24 cellular contexts compared by ENCODE assay signal in the genomic region with DNA sequence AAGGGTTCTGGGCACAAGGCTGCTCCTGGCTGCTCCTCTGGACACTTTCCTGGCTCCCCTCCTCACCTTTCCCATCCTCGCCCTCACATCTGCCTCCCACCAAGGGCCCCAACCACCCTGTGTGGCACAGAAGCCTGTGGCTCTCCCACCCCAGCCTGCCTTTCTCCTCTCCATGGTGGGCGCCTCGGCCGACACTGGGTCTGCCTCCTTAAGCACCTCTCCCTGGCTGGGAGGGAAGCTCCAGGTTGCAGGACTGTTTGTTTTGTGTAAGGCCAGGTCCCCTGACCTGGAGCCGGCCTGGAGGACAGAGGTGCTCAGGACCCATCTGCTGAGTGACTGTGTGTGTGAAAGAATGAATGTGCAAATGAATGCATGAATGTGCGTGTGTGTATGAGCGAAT. TPM values are rescaled to one million over a fixed set of nuclear protein-coding genes. Genes with fewer than 3 reads are reported as not detected.
DNase-seq lines count a peak whose midpoint lies in the region; ATAC-seq, FAIRE-seq and TF ChIP-seq lines count a peak whose summit lies in the region.
"Had no signal": no experiment of that assay in that cellular context is flagged by ENCODE, and none has a peak within 500 bp of the region (broad histone marks: within the 10 kb centered on the region; RNA-seq: fewer than 3 reads in every experiment).

No MANE protein-coding gene starts in this region.

- H3K23me2 ChIP-seq in H1 (ENCODE audit: low read depth, low read length): peaks cover 5% of the 10 kb centered on the region

- peaks cover 0 to 11% of the 10 kb centered on the region in 2 experiments for H4K20me1 ChIP-seq in H1 (replicated peaks in 1 of 2; ENCODE audit: control insufficient read depth in 1 of 2, insufficient read depth in 2 of 2, low read length in 2 of 2)

- H3K36me3 ChIP-seq in heart right ventricle (no peaks in the 10 kb centered on the region), H1 (ENCODE audit: control insufficient read depth in 2 of 4, insufficient read depth in 4 of 4, low read length in 3 of 4) (no peaks in the 10 kb centered on the region; a peak in 1 of 8 replicates), neuronal stem cell (replicated peaks in 1 of 2; ENCODE audit: control insufficient read depth in 2 of 2, insufficient read depth in 2 of 2, low read length in 2 of 2) (peaks cover 0 to 4% of the 10 kb centered on the region in 2 donors), mesenchymal stem cell (ENCODE audit: control insufficient read depth in 1 of 2, insufficient read depth in 2 of 2, low read depth in 1 of 2, low read length in 2 of 2) (peaks cover 0 to 33% of the 10 kb centered on the region in 2 experiments)
- H3K36me3 ChIP-seq: BE2C had no signal

- WGBS in heart right ventricle, 2 donors: 96 to 97% methylated on average over 7 of the region's 7 CpGs
- WGBS in H1 (ENCODE audit: extremely low coverage in 1 of 2, insufficient coverage in 1 of 2, insufficient read length in 1 of 2, insufficient replicate concordance in 2 of 2, low coverage in 1 of 2, low lambda C conversion rate in 2 of 2, missing lambda C conversion rate in 1 of 2), 2 experiments: 89% methylated on average over 7 of the region's 7 CpGs; no CpG with 5 or more reads in 1 of the 2 experiments
- WGBS in neuronal stem cell (ENCODE audit: extremely low coverage in 2 of 2, insufficient read length in 2 of 2, insufficient replicate concordance in 1 of 2), 2 donors: no CpG with 5 or more reads among the region's 7 CpGs
- WGBS in mesenchymal stem cell: 94% methylated on average over 7 of the region's 7 CpGs

- POLR2A ChIA-PET in H1 (lab: Charles Lee; ENCODE audit: partially characterized antibody): no interaction called here

- TF ChIP-seq RAD21 in H1 (IDR thresholded peaks at IDR 0.05 in 1 of 2, conservative IDR thresholded peaks at IDR 0.05 in 1 of 2; ENCODE audit: low read depth in 2 of 2, low read length in 2 of 2): no peak

- H2BK15ac ChIP-seq in H1 (ENCODE audit: low read length): no peak overlapping the region
- no peak overlapping the region for H2BK15ac ChIP-seq in neuronal stem cell (ENCODE audit: low read length)
- no peak overlapping the region for H2BK15ac ChIP-seq in mesenchymal stem cell (ENCODE audit: low read depth, poor library complexity, severe bottlenecking)

- CTCF ChIA-PET in H1 (lab: Charles Lee; ENCODE audit: partially characterized antibody): no interaction called here

- no peak for TF ChIP-seq POLR2A in H1 (IDR thresholded peaks at IDR 0.05; ENCODE audit: control extremely low read depth in 1 of 2, low read depth in 2 of 2, low read length in 2 of 2)

- FAIRE-seq in H1 (lab: Jason Lieb, UNC): no peak
- FAIRE-seq: A549, GM18507 had no signal

- H3K9me3 ChIP-seq in heart right ventricle (no peaks in the 10 kb centered on the region), H1 (ENCODE audit: insufficient read depth in 2 of 2, low read depth in 1 of 2, low read length in 1 of 2) (peaks cover 0 to 4% of the 10 kb centered on the region in 2 experiments; a peak in 2 of 4 replicates), neuronal stem cell (replicated peaks in 1 of 2; ENCODE audit: control insufficient read depth in 2 of 2, insufficient read depth in 1 of 2, low read depth in 1 of 2, low read length in 2 of 2) (peaks cover 0 to 2% of the 10 kb centered on the region in 2 donors), mesenchymal stem cell (ENCODE audit: control insufficient read depth, low read length) (no peaks in the 10 kb centered on the region)
- H3K9me3 ChIP-seq: A549, BE2C had no signal

- H2AK5ac ChIP-seq in H1 (ENCODE audit: low read depth, low read length): no peak overlapping the region
- peak overlapping the region; percentile 87 for H2AK5ac ChIP-seq in neuronal stem cell (ENCODE audit: low read depth, low read length)
- no peak overlapping the region for H2AK5ac ChIP-seq in mesenchymal stem cell (ENCODE audit: low read length, severe bottlenecking)

- ATAC-seq in left cardiac atrium: no peak
- no peak for ATAC-seq in heart right ventricle
- ATAC-seq: A549, GM23338 had no signal

- H3K14ac ChIP-seq in H1 (ENCODE audit: insufficient read length): no peak overlapping the region
- H3K14ac ChIP-seq in neuronal stem cell (ENCODE audit: low read length): peak overlapping the region; percentile 64
- H3K14ac ChIP-seq in mesenchymal stem cell (ENCODE audit: low read length in 2 of 2): no peak overlapping the region

- H3K79me1 ChIP-seq in H1 (ENCODE audit: low read depth, low read length) (no peaks in the 10 kb centered on the region), neuronal stem cell (ENCODE audit: low read depth, low read length) (peaks cover 4% of the 10 kb centered on the region), mesenchymal stem cell (replicated peaks; ENCODE audit: low read length, poor library complexity, severe bottlenecking) (peaks cover 4% of the 10 kb centered on the region)

- H2BK5ac ChIP-seq in H1 (ENCODE audit: low read depth, low read length) (no peak overlapping the region), neuronal stem cell (ENCODE audit: low read length) (no peak overlapping the region), mesenchymal stem cell (ENCODE audit: low read depth, low read length, poor library complexity, severe bottlenecking) (no peak overlapping the region)

- H2BK20ac ChIP-seq in H1 (ENCODE audit: low read length): no peak overlapping the region

- DNase-seq in left cardiac atrium (peak; percentile 15), heart right ventricle (no peak), H1 (ENCODE audit: low read depth in 1 of 2, low spot score in 2 of 2) (no peak), neuronal stem cell (ENCODE audit: low spot score) (no peak), mesenchymal stem cell (no peak)
- no peak for DNase-seq in activated CD4-positive, alpha-beta T cell treated with anti-CD3 and anti-CD28 coated beads for 1 hour
- DNase-seq: 8988T; ACHN; AML-193; BE2C; CD4-positive, alpha-beta T cell; CD8-positive, alpha-beta memory T cell; DMS53; DMS79 treated with DMSO at 0.1 percent for 48 hours; GF-D8; H7; HCEC 1CT had no signal

- H3K23ac ChIP-seq in H1 (ENCODE audit: insufficient read length) (no peak overlapping the region), neuronal stem cell (ENCODE audit: low read depth, low read length, poor library complexity) (no peak overlapping the region), mesenchymal stem cell (ENCODE audit: low read length in 2 of 2) (no peak overlapping the region)

- H3K18ac ChIP-seq in H1 (ENCODE audit: extremely low read depth, low read length) (no peak overlapping the region), neuronal stem cell (ENCODE audit: low read length) (no peak overlapping the region), mesenchymal stem cell (ENCODE audit: low read depth in 1 of 2, low read length in 2 of 2) (no peak overlapping the region)

- H3K4me1 ChIP-seq in heart right ventricle (no peaks in the 10 kb centered on the region), H1 (replicated peaks in 1 of 4; ENCODE audit: control insufficient read depth in 3 of 4, insufficient read depth in 4 of 4, low read length in 3 of 4) (peaks cover 0 to 2% (median 0%) of the 10 kb centered on the region in 4 experiments; a peak in 1 of 7 replicates), neuronal stem cell (ENCODE audit: control insufficient read depth in 2 of 2, insufficient read depth in 1 of 2, low read depth in 1 of 2, low read length in 2 of 2) (peaks cover 0 to 10% of the 10 kb centered on the region in 2 donors), mesenchymal stem cell (ENCODE audit: control insufficient read depth, insufficient read depth, low read depth, low read length) (peaks cover 16% of the 10 kb centered on the region)
- H3K4me1 ChIP-seq: A549, BE2C had no signal

- intact Hi-C loops in left cardiac atrium (cut with DNase I): no loop called here
- intact Hi-C loops in heart right ventricle (cut with DNase I): no loop called here

- TF ChIP-seq CTCF in heart right ventricle (IDR thresholded peaks at IDR 0.05) (no peak), H1 (IDR thresholded peaks at IDR 0.05; ENCODE audit: control extremely low read depth in 1 of 3, insufficient read depth in 1 of 3, low read depth in 1 of 3, low read length in 3 of 3) (no peak)

- H3K9ac ChIP-seq in H1 (replicated peaks in 1 of 4; ENCODE audit: extremely low read depth in 1 of 4, low read depth in 3 of 4, low read length in 3 of 4): no peak overlapping the region
- no peak overlapping the region for H3K9ac ChIP-seq in neuronal stem cell (ENCODE audit: low read depth, low read length, poor library complexity)
- no peak overlapping the region for H3K9ac ChIP-seq in mesenchymal stem cell (ENCODE audit: low read length)
- H3K9ac ChIP-seq: BLaER1 treated with 17β-estradiol and CSF1 and Interleukin-3, amounts not matched to agents 10 nM and 100 nM had no signal

- H4K8ac ChIP-seq in H1 (ENCODE audit: extremely low read depth, insufficient read depth, low read length) (no peak overlapping the region), neuronal stem cell (ENCODE audit: low read depth, low read length) (peak overlapping the region; percentile 52), mesenchymal stem cell (ENCODE audit: low read length) (no peak overlapping the region)

- H2AFZ ChIP-seq in H1 (ENCODE audit: low read length): no peak overlapping the region
- no peak overlapping the region for H2AFZ ChIP-seq in neuronal stem cell (ENCODE audit: low read length)
- H2AFZ ChIP-seq in mesenchymal stem cell (ENCODE audit: low read depth, low read length): no peak overlapping the region
- H2AFZ ChIP-seq: GM23338 had no signal

- H4K5ac ChIP-seq in H1 (ENCODE audit: insufficient read length, low read depth, low read length): no peak overlapping the region

- no peak for TF ChIP-seq EP300 in H1 (IDR thresholded peaks at IDR 0.05; ENCODE audit: borderline replicate concordance in 1 of 2, low read depth in 2 of 2, low read length in 2 of 2)

- peak overlapping the region; percentile 30 for H4K91ac ChIP-seq in H1 (replicated peaks; ENCODE audit: insufficient read length, low read length)
- no peak overlapping the region for H4K91ac ChIP-seq in neuronal stem cell (ENCODE audit: low read depth, low read length, poor library complexity)
- no peak overlapping the region for H4K91ac ChIP-seq in mesenchymal stem cell (ENCODE audit: low read length)

- H3K4me2 ChIP-seq in H1 (ENCODE audit: insufficient read depth in 1 of 2, low read depth in 2 of 2, low read length in 2 of 2) (no peak overlapping the region), neuronal stem cell (ENCODE audit: insufficient read depth, low read length, poor library complexity, severe bottlenecking) (no peak overlapping the region), mesenchymal stem cell (ENCODE audit: low read length, poor library complexity, severe bottlenecking) (no peak overlapping the region)
- H3K4me2 ChIP-seq: A549; BLaER1 treated with 17β-estradiol and CSF1 and Interleukin-3, amounts not matched to agents 10 nM and 100 nM; GM23338 had no signal

- no peak overlapping the region for H3K56ac ChIP-seq in H1 (replicated peaks; ENCODE audit: insufficient read length, low read depth, low read length)

- no peaks in the 10 kb centered on the region for H3K79me2 ChIP-seq in H1 (ENCODE audit: control insufficient read depth in 1 of 2, insufficient read depth in 2 of 2, low read length in 2 of 2)

- H2BK120ac ChIP-seq in H1 (replicated peaks; ENCODE audit: low read depth, low read length): no peak overlapping the region
- H2BK120ac ChIP-seq in neuronal stem cell (ENCODE audit: low read depth, low read length): peak overlapping the region; percentile 61
- no peak overlapping the region for H2BK120ac ChIP-seq in mesenchymal stem cell (ENCODE audit: low read depth, low read length)

- H3K4me3 ChIP-seq in heart right ventricle (no peak overlapping the region), H1 (ENCODE audit: extremely low read depth in 1 of 4, insufficient read depth in 2 of 4, low read depth in 3 of 4, low read length in 4 of 4) (no peak overlapping the region), neuronal stem cell (ENCODE audit: low read length in 2 of 2) (no peak overlapping the region), mesenchymal stem cell (ENCODE audit: insufficient read depth in 1 of 2, low read depth in 1 of 2, low read length in 2 of 2) (no peak overlapping the region)
- H3K4me3 ChIP-seq: A549; BLaER1 treated with 17β-estradiol and CSF1 and Interleukin-3, amounts not matched to agents 10 nM and 100 nM; GM23338 had no signal

- H3K27me3 ChIP-seq in heart right ventricle: no peaks in the 10 kb centered on the region
- no peaks in the 10 kb centered on the region for H3K27me3 ChIP-seq in H1 (replicated peaks in 1 of 4; ENCODE audit: control insufficient read depth in 3 of 4, extremely low read depth in 1 of 4, insufficient read depth in 3 of 4, low read length in 3 of 4)
- no peaks in the 10 kb centered on the region for H3K27me3 ChIP-seq in neuronal stem cell (ENCODE audit: control insufficient read depth in 3 of 3, insufficient read depth in 3 of 3, low read depth in 1 of 3, low read length in 3 of 3)
- H3K27me3 ChIP-seq in mesenchymal stem cell (ENCODE audit: control insufficient read depth in 1 of 2, insufficient read depth in 1 of 2, low read length in 2 of 2): no peaks in the 10 kb centered on the region
- H3K27me3 ChIP-seq: BE2C; BLaER1 treated with 17β-estradiol and CSF1 and Interleukin-3, amounts not matched to agents 10 nM and 100 nM had no signal

- H3K4ac ChIP-seq in H1 (replicated peaks; ENCODE audit: insufficient read length, low read depth, low read length): no peak overlapping the region
- no peak overlapping the region for H3K4ac ChIP-seq in neuronal stem cell (ENCODE audit: low read length)
- H3K4ac ChIP-seq in mesenchymal stem cell (ENCODE audit: low read depth in 1 of 2, low read length in 2 of 2): no peak overlapping the region

- H2BK12ac ChIP-seq in H1 (ENCODE audit: low read depth, low read length) (no peak overlapping the region), neuronal stem cell (ENCODE audit: low read length) (no peak overlapping the region), mesenchymal stem cell (ENCODE audit: low read length in 2 of 2) (no peak overlapping the region)

- H3K27ac ChIP-seq in heart right ventricle: no peak overlapping the region
- H3K27ac ChIP-seq in H1 (ENCODE audit: low read depth, low read length): no peak overlapping the region
- no peak overlapping the region for H3K27ac ChIP-seq in neuronal stem cell (replicated peaks; ENCODE audit: low read length)
- H3K27ac ChIP-seq in mesenchymal stem cell (ENCODE audit: low read length, poor library complexity, severe bottlenecking): no peak overlapping the region
- H3K27ac ChIP-seq: A549; BLaER1 treated with 17β-estradiol and CSF1 and Interleukin-3, amounts not matched to agents 10 nM and 100 nM had no signal

RNA-seq across cellular contexts. Expression of a gene that starts 14.1 kb away (rescaled TPM):
- total RNA-seq in left cardiac atrium (not detected), heart right ventricle (not detected)
- polyA plus RNA-seq in heart right ventricle (under 1 TPM; 0.01 to 0.07 TPM), H1 (2011; rRNA removed) (0.09 TPM in 1 of 2 replicates, not detected in the other)
- not detected in 2 replicates for total RNA-seq in H1 (2021; fragmentation: NEBNext Ultra II Directional; extraction: Animal tissue kit (Norgen Biotek cat#: 25700))
- not detected for polyA plus RNA-seq in H1 (2011; cell fraction: cytosol; rRNA removed)
- polyA plus RNA-seq in H1 (2011; cell fraction: nucleus; rRNA removed): not detected
- polyA plus RNA-seq in H1 (2012, experiment 1 of 2): 0.24 to 1.1 TPM (median 0.29 TPM) in 4 replicates
- 0.03 TPM for polyA plus RNA-seq in H1 (2012, experiment 2 of 2)
- polyA plus RNA-seq in H1 (2013, experiment 1 of 2): under 0.01 TPM
- not detected for polyA plus RNA-seq in H1 (2013, experiment 2 of 2)
- polyA minus RNA-seq in H1 (2011; rRNA and poly(A)+ RNA removed): not detected in 2 replicates
- polyA minus RNA-seq in H1 (2011; cell fraction: cytosol; rRNA and poly(A)+ RNA removed): not detected
- polyA minus RNA-seq in H1 (2011; cell fraction: nucleus; rRNA and poly(A)+ RNA removed): not detected
- not detected for polyA plus RNA-seq in neuronal stem cell (2013, experiment 1 of 2)
- not detected for polyA plus RNA-seq in neuronal stem cell (2013, experiment 2 of 2)
- not detected for polyA plus RNA-seq in mesenchymal stem cell (2013, experiment 1 of 2)
- polyA plus RNA-seq in mesenchymal stem cell (2013, experiment 2 of 2): not detected
- total RNA-seq: CD4-positive, alpha-beta T cell; CD8-positive, alpha-beta memory T cell; Daoy; G401; GM23338; H7 had no signal
- polyA plus RNA-seq: A549; CD14-positive monocyte; CD8-positive, alpha-beta memory T cell; GM23338 had no signal

RNA-seq across cellular contexts. Expression of a gene that starts 52.3 kb away (rescaled TPM):
- under 1 TPM in 1 of 2 donors, not detected in 1; 0.26 TPM for total RNA-seq in left cardiac atrium
- total RNA-seq in heart right ventricle: under 1 TPM in 1 of 10 donors, not detected in 9; 0.03 TPM
- not detected for polyA plus RNA-seq in heart right ventricle
- not detected in 2 replicates for total RNA-seq in H1 (2021; fragmentation: NEBNext Ultra II Directional; extraction: Animal tissue kit (Norgen Biotek cat#: 25700))
- not detected in 2 replicates for polyA plus RNA-seq in H1 (2011; rRNA removed)
- not detected for polyA plus RNA-seq in H1 (2011; cell fraction: cytosol; rRNA removed)
- polyA plus RNA-seq in H1 (2011; cell fraction: nucleus; rRNA removed): not detected
- polyA plus RNA-seq in H1 (2012, experiment 1 of 2): 0.01 to 0.04 TPM in 2 of 4 replicates, not detected in the others
- not detected for polyA plus RNA-seq in H1 (2012, experiment 2 of 2)
- 0.02 TPM for polyA plus RNA-seq in H1 (2013, experiment 1 of 2)
- under 0.01 TPM for polyA plus RNA-seq in H1 (2013, experiment 2 of 2)
- not detected in 2 replicates for polyA minus RNA-seq in H1 (2011; rRNA and poly(A)+ RNA removed)
- polyA minus RNA-seq in H1 (2011; cell fraction: cytosol; rRNA and poly(A)+ RNA removed): not detected
- not detected for polyA minus RNA-seq in H1 (2011; cell fraction: nucleus; rRNA and poly(A)+ RNA removed)
- polyA plus RNA-seq in neuronal stem cell (2013, experiment 1 of 2): not detected
- under 0.01 TPM for polyA plus RNA-seq in neuronal stem cell (2013, experiment 2 of 2)
- polyA plus RNA-seq in mesenchymal stem cell (2013, experiment 1 of 2): not detected
- not detected for polyA plus RNA-seq in mesenchymal stem cell (2013, experiment 2 of 2)
- total RNA-seq: CD4-positive, alpha-beta T cell; CD8-positive, alpha-beta memory T cell; Daoy; G401; GM23338; H7 had no signal
- polyA plus RNA-seq: CD14-positive monocyte; CD8-positive, alpha-beta memory T cell; GM23338 had no signal
